8 cellular contexts compared by ENCODE assay signal in genomic region chrX:1591102-1591862, GRCh38. TPM values are rescaled to one million over a fixed set of nuclear protein-coding genes. Genes with fewer than 3 reads are reported as not detected.
DNase-seq lines count a peak whose midpoint lies in the region; ATAC-seq and TF ChIP-seq lines count a peak whose summit lies in the region.

Gene AKAP17A, plus strand, starts transcription at chrX:1591604. Its CDS starts 1,859 bp downstream, at chrX:1593463.

- H3K27ac Mint-ChIP-seq in activated naive CD4-positive, alpha-beta T cell treated with anti-CD3 and anti-CD28 coated beads, Interleukin-2, amount 50 U/mL, for 72 hours: peak within 1 kb of the TSS; percentile 95
- H3K27ac Mint-ChIP-seq in glutamatergic neuron (ENCODE audit: unreplicated experiment): peak within 1 kb of the TSS; percentile 28

- peak; percentile 77 for ATAC-seq in HG02623 (IDR thresholded peaks at IDR 0.05; ENCODE audit: unreplicated experiment)
- peak; percentile 92 to 94 for ATAC-seq in activated naive CD4-positive, alpha-beta T cell treated with anti-CD3 and anti-CD28 coated beads, Interleukin-2, amount 50 U/mL, for 72 hours
- ATAC-seq in omental fat pad (ENCODE audit: low FRiP score): peak; percentile 86

- WGBS in testis, 2 donors: 2% methylated on average over 9 to 59 of the region's 66 CpGs

- H3K4me1 ChIP-seq in testis: peaks cover 14% of the 10 kb centered on the region

- peak within 1 kb of the TSS; percentile 73 to 91 for H3K4me3 ChIP-seq in testis

- TF ChIP-seq POLR2A in testis (IDR thresholded peaks at IDR 0.05): peak; percentile 38

- no peak for TF ChIP-seq CTCF in GM10248 (IDR thresholded peaks at IDR 0.05; ENCODE audit: control extremely low read depth, extremely low read depth, low read depth, missing control alignments)
- TF ChIP-seq CTCF in glutamatergic neuron (IDR thresholded peaks at IDR 0.05; ENCODE audit: partially characterized antibody, unreplicated experiment): no peak
- no peak for TF ChIP-seq CTCF in omental fat pad (IDR thresholded peaks at IDR 0.05)
- TF ChIP-seq CTCF in testis (IDR thresholded peaks at IDR 0.05): no peak

- no peaks in the 10 kb centered on the region for H3K27me3 ChIP-seq in testis

- DNase-seq in GM10248 (ENCODE audit: extremely low spot score) (peak; percentile 96), NCI-H1105 (lab: John Stamatoyannopoulos, UW) (peak; percentile 89), SKM-1 (lab: John Stamatoyannopoulos, UW; ENCODE audit: unreplicated experiment) (peak; percentile 72), glutamatergic neuron (peak; percentile 98), omental fat pad (ENCODE audit: low spot score) (peak; percentile 79), testis (peak; percentile 95)
- peak; percentile 100 for DNase-seq in activated naive CD4-positive, alpha-beta T cell treated with anti-CD3 and anti-CD28 coated beads, Interleukin-2, amount 50 U/mL, for 72 hours (ENCODE audit: low spot score in 2 of 2)

- no peaks in the 10 kb centered on the region for H3K9me3 Mint-ChIP-seq in activated naive CD4-positive, alpha-beta T cell treated with anti-CD3 and anti-CD28 coated beads, Interleukin-2, amount 50 U/mL, for 72 hours
- H3K9me3 Mint-ChIP-seq in glutamatergic neuron (ENCODE audit: unreplicated experiment): peaks cover 2% of the 10 kb centered on the region

- POLR2A ChIA-PET in GM10248 (lab: Yijun Ruan, JAX): no interaction called here

- H3K36me3 ChIP-seq in testis (ENCODE audit: low read depth, missing control alignments): no peaks in the 10 kb centered on the region

- intact Hi-C loops in testis (cut with DNase I; ENCODE audit: low total_unique reads): loop anchor here (10.0 kb wide), 1 partner anchor 136 kb away; the partner anchor contains the start of gene ASMTL

- CTCF ChIA-PET in GM10248 (lab: Yijun Ruan, JAX): no interaction called here

- peaks cover 3% of the 10 kb centered on the region for H3K27me3 Mint-ChIP-seq in glutamatergic neuron (ENCODE audit: unreplicated experiment)

- peak within 1 kb of the TSS; percentile 89 to 90 for H3K27ac ChIP-seq in testis

- peak within 1 kb of the TSS; percentile 85 for H3K4me3 Mint-ChIP-seq in glutamatergic neuron (ENCODE audit: unreplicated experiment)

- H3K9me3 ChIP-seq in testis: no peaks in the 10 kb centered on the region

- peaks cover 14 to 32% of the 10 kb centered on the region in 2 donors for H3K36me3 Mint-ChIP-seq in activated naive CD4-positive, alpha-beta T cell treated with anti-CD3 and anti-CD28 coated beads, Interleukin-2, amount 50 U/mL, for 72 hours
- no peaks in the 10 kb centered on the region for H3K36me3 Mint-ChIP-seq in glutamatergic neuron (ENCODE audit: unreplicated experiment)

- H3K4me1 Mint-ChIP-seq in glutamatergic neuron (ENCODE audit: low read depth, unreplicated experiment): peaks cover 2% of the 10 kb centered on the region

RNA-seq across cellular contexts. Expression of gene AKAP17A, which starts in this region (rescaled TPM):
- 10 to 100 TPM; 48.6 to 70.1 TPM for total RNA-seq in activated naive CD4-positive, alpha-beta T cell treated with anti-CD3 and anti-CD28 coated beads, Interleukin-2, amount 50 U/mL, for 72 hours
- total RNA-seq in glutamatergic neuron (ENCODE audit: unreplicated experiment): 30.8 TPM
- 10 to 100 TPM; 31.6 to 53.0 (median 46.9) TPM for total RNA-seq in omental fat pad
- total RNA-seq in testis: 100 to 1,000 TPM; 108 to 113 TPM
- polyA plus RNA-seq in testis (ENCODE audit: insufficient read depth, low read depth, low replicate concordance): 39.7 TPM

Comparison
In these comparisons a context has a peak if more than half of its experiments do, and no peak if none do; other contexts are left out.
1. Peak in every context shown above with its lines: DNase-seq, ATAC-seq, H3K4me3 ChIP-seq and H3K27ac ChIP-seq.